Comparison of ENCODE assay signal across 8 cellular contexts in genomic region chr17:50707296-50708049, GRCh38. TPM values are rescaled to one million over a fixed set of nuclear protein-coding genes. Genes with fewer than 3 reads are reported as not detected.
DNase-seq lines count a peak whose midpoint lies in the region; ATAC-seq and TF ChIP-seq lines count a peak whose summit lies in the region.

ANKRD40 (minus strand) TSS chr17:50707914; CDS start chr17:50707654, 260 bp downstream.

- 0% methylated on average over 11 to 74 of the region's 74 CpGs for WGBS in adrenal gland, 4 donors
- 0% methylated on average over 66 to 74 of the region's 74 CpGs for WGBS in heart right ventricle, 2 donors

- TF ChIP-seq CTCF in GM13977 (IDR thresholded peaks at IDR 0.05; ENCODE audit: extremely low read depth, insufficient read depth, missing control alignments) (no peak), adrenal gland (IDR thresholded peaks at IDR 0.05) (peak in 1 of 6 experiments; percentile 27), heart right ventricle (IDR thresholded peaks at IDR 0.05) (no peak), upper lobe of right lung (IDR thresholded peaks at IDR 0.05) (peak; percentile 5)

- ATAC-seq in HG02870 (IDR thresholded peaks at IDR 0.05; ENCODE audit: unreplicated experiment) = peak; percentile 71
- ATAC-seq in heart right ventricle = peak; percentile 84 to 92 (median 90)
- ATAC-seq in upper lobe of right lung = peak; percentile 93

- peak within 1 kb of the TSS; percentile 51 to 97 (median 96) for H3K27ac ChIP-seq in adrenal gland
- H3K27ac ChIP-seq in heart right ventricle = peak within 1 kb of the TSS; percentile 84 to 98 (median 96)
- peak within 1 kb of the TSS; percentile 97 for H3K27ac ChIP-seq in upper lobe of right lung

- TF ChIP-seq POLR2A in adrenal gland (IDR thresholded peaks at IDR 0.05) = peak in 1 of 2 donors; percentile 71

- H3K9me3 ChIP-seq in adrenal gland (replicated peaks in 1 of 3) (no peaks in the 10 kb centered on the region), heart right ventricle (no peaks in the 10 kb centered on the region), upper lobe of right lung (no peaks in the 10 kb centered on the region)

- peak; percentile 91 for DNase-seq in GM13977 (ENCODE audit: low spot score)
- DNase-seq in NCI-H146 (lab: John Stamatoyannopoulos, UW) = peak; percentile 87
- peak; percentile 69 to 91 (median 80) for DNase-seq in T-helper 1 cell
- DNase-seq in adrenal gland = peak; percentile 91 to 98 (median 94)
- DNase-seq in heart right ventricle = peak; percentile 87 to 93
- peak; percentile 95 for DNase-seq in posterior vena cava (ENCODE audit: low spot score)
- DNase-seq in upper lobe of right lung = peak; percentile 92

- no peaks in the 10 kb centered on the region for H3K27me3 ChIP-seq in adrenal gland
- H3K27me3 ChIP-seq in heart right ventricle = no peaks in the 10 kb centered on the region
- no peaks in the 10 kb centered on the region for H3K27me3 ChIP-seq in upper lobe of right lung

- peak within 1 kb of the TSS in 3 of 4 donors; percentile 21 to 64 (median 39) for H3K4me3 ChIP-seq in adrenal gland
- H3K4me3 ChIP-seq in heart right ventricle = peak within 1 kb of the TSS; percentile 69 to 85 (median 76)
- H3K4me3 ChIP-seq in upper lobe of right lung = peak within 1 kb of the TSS; percentile 78

- in situ Hi-C loops in GM13977 (cut with MboI; ENCODE audit: low pct_unique_long_range_greater_than_20kb, low sequenced_read_pairs, unreplicated experiment) = no loop called here

- H3K36me3 ChIP-seq in adrenal gland (replicated peaks in 1 of 2) = no peaks in the 10 kb centered on the region
- H3K36me3 ChIP-seq in heart right ventricle = peaks cover 0 to 33% (median 3%) of the 10 kb centered on the region in 9 donors
- H3K36me3 ChIP-seq in upper lobe of right lung = peaks cover 18% of the 10 kb centered on the region

- peaks cover 24 to 53% of the 10 kb centered on the region in 2 donors for H3K4me1 ChIP-seq in adrenal gland (replicated peaks in 1 of 2)
- peaks cover 8 to 63% (median 50%) of the 10 kb centered on the region in 9 donors for H3K4me1 ChIP-seq in heart right ventricle
- peaks cover 27% of the 10 kb centered on the region for H3K4me1 ChIP-seq in upper lobe of right lung

- intact Hi-C loops in adrenal gland (cut with DNase I) = no loop called here
- intact Hi-C loops in heart right ventricle (cut with DNase I) = loop anchor here in 1 of 10 donors (5.0 kb wide), 1 partner anchor 225 kb away; no protein-coding TSS in a partner anchor
- intact Hi-C loops in posterior vena cava (cut with DNase I) = no loop called here
- intact Hi-C loops in upper lobe of right lung (cut with DNase I) = no loop called here

RNA-seq across cellular contexts. Expression of gene ANKRD40, which starts in this region (rescaled TPM):
- total RNA-seq in adrenal gland = 10 to 100 TPM; 24.8 to 46.4 (median 41.5) TPM
- 10 to 100 TPM; 14.9 to 37.0 (median 18.7) TPM for polyA plus RNA-seq in adrenal gland
- 10 to 100 TPM; 39.0 to 56.8 (median 43.6) TPM for total RNA-seq in heart right ventricle
- 10 to 100 TPM; 18.2 to 20.6 TPM for polyA plus RNA-seq in heart right ventricle
- total RNA-seq in posterior vena cava = 10 to 100 TPM; 57.4 to 77.3 TPM
- 57.7 TPM for total RNA-seq in upper lobe of right lung

Comparison
In these comparisons a context has a peak if more than half of its experiments do, and no peak if none do; other contexts are left out.
1. Peak in every context shown above with its lines: DNase-seq, ATAC-seq, H3K4me3 ChIP-seq and H3K27ac ChIP-seq.